21 cellular contexts compared by ENCODE assay signal in the genomic region with DNA sequence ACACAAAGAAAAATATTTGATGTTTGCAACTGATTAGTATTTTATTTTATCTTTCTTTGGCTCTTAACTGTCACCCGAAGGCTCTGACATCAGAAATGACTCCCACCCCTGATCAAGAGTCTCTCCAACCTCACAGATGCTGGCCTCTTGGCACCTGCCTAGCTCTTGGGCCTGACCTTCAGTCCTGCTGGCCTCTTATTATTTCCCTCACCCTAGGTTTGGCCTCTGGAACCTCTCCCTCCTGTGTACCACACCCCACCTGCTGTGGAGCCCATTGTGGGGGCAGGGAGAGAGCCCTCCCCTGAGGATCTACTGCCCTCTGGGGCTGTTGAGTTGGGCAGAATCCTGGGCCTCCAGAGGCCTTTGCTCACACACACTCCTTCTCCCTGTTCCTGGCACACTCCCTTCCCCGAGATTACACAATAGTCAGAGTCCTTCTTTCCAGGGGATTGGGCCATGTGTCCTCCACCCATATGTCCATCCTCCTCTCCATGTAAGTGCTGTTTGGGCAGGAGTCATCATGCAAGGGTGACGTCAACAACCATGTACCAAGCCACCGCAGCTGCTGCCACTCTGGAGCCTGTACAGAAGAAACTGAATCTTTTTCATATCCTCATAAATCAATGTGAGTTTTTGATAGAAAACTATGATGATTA.
DNase-seq lines count a peak whose midpoint lies in the region; ATAC-seq and TF ChIP-seq lines count a peak whose summit lies in the region.
"Had no signal": no experiment of that assay in that cellular context is flagged by ENCODE, and none has a peak within 500 bp of the region (broad histone marks: within the 10 kb centered on the region; RNA-seq: fewer than 3 reads in every experiment).

No MANE protein-coding gene starts in this region.

- H3K27me3 Mint-ChIP-seq in osteocyte (ENCODE audit: unreplicated experiment) (no peaks in the 10 kb centered on the region), endothelial cell (ENCODE audit: unreplicated experiment) (no peaks in the 10 kb centered on the region)
- H3K27me3 Mint-ChIP-seq: T-cell had no signal

- peaks cover 0 to 26% (median 0%) of the 10 kb centered on the region in 3 donors for H3K4me1 ChIP-seq in gastroesophageal sphincter
- no peaks in the 10 kb centered on the region for H3K4me1 ChIP-seq in mucosa of descending colon (ENCODE audit: low read depth)
- H3K4me1 ChIP-seq in upper lobe of right lung = no peaks in the 10 kb centered on the region
- H3K4me1 ChIP-seq: BLaER1 had no signal

- no peak for TF ChIP-seq POLR2A in gastroesophageal sphincter (IDR thresholded peaks at IDR 0.05)

- no peak for TF ChIP-seq EP300 in gastroesophageal sphincter (IDR thresholded peaks at IDR 0.05)

- H3K36me3 ChIP-seq in gastroesophageal sphincter (no peaks in the 10 kb centered on the region), mucosa of descending colon (ENCODE audit: low read depth) (no peaks in the 10 kb centered on the region), upper lobe of right lung (no peaks in the 10 kb centered on the region)
- H3K36me3 ChIP-seq: BLaER1 had no signal

- peak overlapping the region in 3 of 4 donors; percentile 31 to 59 (median 57) for H3K27ac ChIP-seq in gastroesophageal sphincter
- peak overlapping the region; percentile 18 for H3K27ac ChIP-seq in upper lobe of right lung
- H3K27ac ChIP-seq: BLaER1 had no signal

- ATAC-seq in gastroesophageal sphincter (peak; percentile 95), mucosa of descending colon (peak; percentile 15), upper lobe of right lung (peak; percentile 70)
- ATAC-seq in activated CD4-positive, CD25-positive, alpha-beta regulatory T cell treated with anti-CD3 and anti-CD28 coated beads, Interleukin-2, amount 50 U/mL, for 24 hours = no peak
- ATAC-seq: GM12878, T-cell had no signal

- DNase-seq in SHP77 (lab: John Stamatoyannopoulos, UW) (peak; percentile 84 to 86), mucosa of descending colon (peak in 1 of 3 donors; percentile 32), upper lobe of right lung (no peak), osteocyte (ENCODE audit: extremely low spot score, unreplicated experiment) (no peak), endothelial cell (ENCODE audit: low spot score) (no peak)
- DNase-seq in activated T-cell treated with anti-CD3 and anti-CD28 coated beads, Interleukin-2, amount 50 U/mL, for 48 hours = no peak
- DNase-seq: activated naive CD4-positive, alpha-beta T cell; anterior cingulate cortex; effector memory CD4-positive, alpha-beta T cell; GF-D8; hippocampal formation; NCI-H1417 treated with DMSO at 0.1 percent for 48 hours; NCI-H526 treated with DMSO at 0.1 percent for 48 hours; stimulated activated CD8-positive, alpha-beta memory T cell treated with anti-CD3 and anti-CD28 coated beads, Interleukin-4, amount 100 ng/mL, for 48 hours; T-cell had no signal

- intact Hi-C loops in mucosa of descending colon (cut with DNase I, micrococcal nuclease) (no loop called here), upper lobe of right lung (cut with DNase I) (no loop called here)

- peaks cover 0 to 5% (median 0%) of the 10 kb centered on the region in 3 donors for H3K9me3 ChIP-seq in gastroesophageal sphincter
- no peaks in the 10 kb centered on the region for H3K9me3 ChIP-seq in mucosa of descending colon
- no peaks in the 10 kb centered on the region for H3K9me3 ChIP-seq in upper lobe of right lung
- H3K9me3 ChIP-seq: BLaER1 had no signal

- H3K27me3 ChIP-seq in gastroesophageal sphincter = no peaks in the 10 kb centered on the region
- H3K27me3 ChIP-seq in upper lobe of right lung = no peaks in the 10 kb centered on the region
- H3K27me3 ChIP-seq: BLaER1 had no signal

- H3K36me3 Mint-ChIP-seq in osteocyte (ENCODE audit: unreplicated experiment) (no peaks in the 10 kb centered on the region), endothelial cell (ENCODE audit: low read depth, unreplicated experiment) (no peaks in the 10 kb centered on the region)
- H3K36me3 Mint-ChIP-seq: mesothelial cell of epicardium, T-cell had no signal

- no peaks in the 10 kb centered on the region for H3K9me3 Mint-ChIP-seq in osteocyte (ENCODE audit: unreplicated experiment)
- H3K9me3 Mint-ChIP-seq in endothelial cell (ENCODE audit: unreplicated experiment) = no peaks in the 10 kb centered on the region
- H3K9me3 Mint-ChIP-seq: neural crest cell had no signal

- H3K4me3 ChIP-seq in gastroesophageal sphincter (no peak overlapping the region), mucosa of descending colon (no peak overlapping the region), upper lobe of right lung (no peak overlapping the region)
- H3K4me3 ChIP-seq: BLaER1, GM12878 had no signal

- H3K4me3 Mint-ChIP-seq in osteocyte (ENCODE audit: unreplicated experiment) (no peak overlapping the region), endothelial cell (ENCODE audit: unreplicated experiment) (no peak overlapping the region)
- H3K4me3 Mint-ChIP-seq: mesothelial cell of epicardium, neural crest cell, T-cell had no signal

- no peak overlapping the region for H3K27ac Mint-ChIP-seq in osteocyte (ENCODE audit: unreplicated experiment)
- no peak overlapping the region for H3K27ac Mint-ChIP-seq in endothelial cell (ENCODE audit: unreplicated experiment)
- H3K27ac Mint-ChIP-seq: T-cell had no signal

- H3K4me1 Mint-ChIP-seq in osteocyte (ENCODE audit: unreplicated experiment) (no peaks in the 10 kb centered on the region), endothelial cell (ENCODE audit: unreplicated experiment) (no peaks in the 10 kb centered on the region)
- H3K4me1 Mint-ChIP-seq: neural crest cell, T-cell had no signal

- no peak for TF ChIP-seq CTCF in gastroesophageal sphincter (IDR thresholded peaks at IDR 0.05)
- no peak for TF ChIP-seq CTCF in mucosa of descending colon (IDR thresholded peaks at IDR 0.05)
- TF ChIP-seq CTCF in upper lobe of right lung (IDR thresholded peaks at IDR 0.05) = no peak
- no peak for TF ChIP-seq CTCF in osteocyte (IDR thresholded peaks at IDR 0.05)
- TF ChIP-seq CTCF in endothelial cell (IDR thresholded peaks at IDR 0.05; ENCODE audit: unreplicated experiment) = no peak

- 66 to 80% methylated on average over 3 of the region's 4 CpGs for WGBS in gastroesophageal sphincter (ENCODE audit: low coverage in 1 of 2), 2 donors

Comparison
In these comparisons a context has a peak if more than half of its experiments do, and no peak if none do; other contexts are left out.
1. DNase-seq: peak in SHP77 (2 of 2); none in upper lobe of right lung (single experiment), osteocyte (single experiment), activated T-cell treated with anti-CD3 and anti-CD28 coated beads, Interleukin-2, amount 50 U/mL, for 48 hours (0 of 2) and endothelial cell (single experiment).
2. ATAC-seq: peak in gastroesophageal sphincter (single experiment), mucosa of descending colon (single experiment) and upper lobe of right lung (single experiment); none in activated CD4-positive, CD25-positive, alpha-beta regulatory T cell treated with anti-CD3 and anti-CD28 coated beads, Interleukin-2, amount 50 U/mL, for 24 hours (0 of 2).